In the genomic region with DNA sequence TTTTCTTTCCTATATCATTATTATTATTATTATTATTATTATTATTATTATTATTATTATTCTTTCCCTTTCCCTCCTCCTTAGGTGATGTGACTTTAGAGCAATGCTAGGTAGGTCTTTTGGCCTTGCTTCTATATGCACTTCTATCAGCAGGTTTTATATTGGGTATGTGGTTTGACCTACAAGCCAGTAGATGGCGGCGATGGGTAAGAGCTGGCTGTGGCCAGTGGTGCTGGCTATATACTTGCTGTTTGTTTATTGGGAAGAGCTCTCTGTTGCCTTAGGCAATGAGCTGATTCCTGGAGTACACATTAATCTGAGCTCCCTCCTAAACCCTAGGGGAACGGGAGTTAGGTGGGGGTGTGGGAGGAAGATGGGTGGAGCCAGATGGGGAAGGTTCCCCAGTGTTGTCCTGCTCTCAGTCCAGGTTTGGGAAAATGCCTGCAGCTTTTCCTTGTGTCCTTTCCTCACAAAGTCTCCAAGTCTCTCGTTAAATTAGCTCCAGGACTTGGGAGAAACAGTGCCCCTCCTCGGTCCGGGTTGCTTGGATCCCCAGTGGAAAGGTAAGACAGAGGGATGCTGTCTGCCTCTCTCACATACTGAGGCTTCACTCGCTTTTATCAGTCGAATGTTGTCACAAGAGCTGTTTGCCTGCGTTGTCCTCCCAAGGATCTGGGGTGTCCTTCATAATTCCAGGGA, we compare ENCODE assay signal across 8 cellular contexts.
DNase-seq lines count a peak whose midpoint lies in the region; ATAC-seq and TF ChIP-seq lines count a peak whose summit lies in the region.
"Not testable (repeated sequence)": the region's sequence is repeated elsewhere in the genome, so short reads cannot be mapped to it uniquely, and the experiment has no call there.

No MANE protein-coding gene starts in this region.

- H2BK5ac ChIP-seq in mesenchymal stem cell (ENCODE audit: low read depth, low read length, poor library complexity, severe bottlenecking), result not testable (repeated sequence)

- H3K14ac ChIP-seq in mesenchymal stem cell (ENCODE audit: low read length in 2 of 2), result not testable (repeated sequence)

- not testable (repeated sequence) for H3K36me3 ChIP-seq in mesenchymal stem cell (ENCODE audit: control insufficient read depth in 1 of 2, insufficient read depth in 2 of 2, low read depth in 1 of 2, low read length in 2 of 2)

- not testable (repeated sequence) for H3K27me3 ChIP-seq in mesenchymal stem cell (ENCODE audit: control insufficient read depth in 1 of 2, insufficient read depth in 1 of 2, low read length in 2 of 2)

- not testable (repeated sequence) for H3K9me3 Mint-ChIP-seq in activated CD4-positive, alpha-beta memory T cell treated with anti-CD3 and anti-CD28 coated beads for 36 hours; stimulated activated naive B cell treated with anti-CD40 and anti-IgM and Interleukin-4, amounts not matched to agents 10 μg/mL and 1 μg/mL and 100 μg/mL, for 72 hours

- not testable (repeated sequence) for H3K27ac ChIP-seq in mesenchymal stem cell (ENCODE audit: low read length, poor library complexity, severe bottlenecking)

- H2AFZ ChIP-seq in mesenchymal stem cell (ENCODE audit: low read depth, low read length), result not testable (repeated sequence)

- H2BK120ac ChIP-seq in mesenchymal stem cell (ENCODE audit: low read depth, low read length), result not testable (repeated sequence)

- not testable (repeated sequence) for H3K27me3 Mint-ChIP-seq in activated CD4-positive, alpha-beta memory T cell treated with anti-CD3 and anti-CD28 coated beads for 36 hours; stimulated activated naive B cell treated with anti-CD40 and anti-IgM and Interleukin-4, amounts not matched to agents 10 μg/mL and 1 μg/mL and 100 μg/mL, for 72 hours

- peak; percentile 47 for TF ChIP-seq CTCF in epithelial cell of proximal tubule (conservative IDR thresholded peaks at IDR 0.05; ENCODE audit: low read depth, low read length)

- not testable (repeated sequence) for H3K79me1 ChIP-seq in mesenchymal stem cell (replicated peaks; ENCODE audit: low read length, poor library complexity, severe bottlenecking)

- not testable (repeated sequence) for H2BK12ac ChIP-seq in mesenchymal stem cell (ENCODE audit: low read length in 2 of 2)

- not testable (repeated sequence) for H3K4me2 ChIP-seq in mesenchymal stem cell (ENCODE audit: low read length, poor library complexity, severe bottlenecking)

- intact Hi-C loops in activated CD4-positive, alpha-beta memory T cell treated with anti-CD3 and anti-CD28 coated beads for 36 hours (cut with micrococcal nuclease), result not testable (repeated sequence)

- WGBS in mesenchymal stem cell, result no CpG with 5 or more reads among the region's 9 CpGs

- CTCF ChIA-PET in activated CD4-positive, alpha-beta memory T cell treated with anti-CD3 and anti-CD28 coated beads for 36 hours (lab: Charles Lee), result interaction anchor here (0.7 kb wide), 1 partner anchor 91 kb away, joined by 3 read pairs; no protein-coding TSS in a partner anchor

- not testable (repeated sequence) for H3K4me1 ChIP-seq in mesenchymal stem cell (ENCODE audit: control insufficient read depth, insufficient read depth, low read depth, low read length)

- H3K4me3 ChIP-seq in epithelial cell of proximal tubule (ENCODE audit: low read depth, low read length), result not testable (repeated sequence)
- peak overlapping the region in 1 of 2 experiments; percentile 49 for H3K4me3 ChIP-seq in mesenchymal stem cell (ENCODE audit: insufficient read depth in 1 of 2, low read depth in 1 of 2, low read length in 2 of 2)

- H4K8ac ChIP-seq in mesenchymal stem cell (ENCODE audit: low read length), result not testable (repeated sequence)

- POLR2A ChIA-PET in activated CD4-positive, alpha-beta memory T cell treated with anti-CD3 and anti-CD28 coated beads for 36 hours (lab: Charles Lee), result not testable (repeated sequence)

- H3K18ac ChIP-seq in mesenchymal stem cell (ENCODE audit: low read depth in 1 of 2, low read length in 2 of 2), result not testable (repeated sequence)

- H4K91ac ChIP-seq in mesenchymal stem cell (ENCODE audit: low read length), result not testable (repeated sequence)

- peak; percentile 65 for ATAC-seq in GM21528 (IDR thresholded peaks at IDR 0.05; ENCODE audit: low FRiP score, unreplicated experiment)
- ATAC-seq in stimulated activated naive B cell treated with anti-CD40 and anti-IgM and Interleukin-4, amounts not matched to agents 10 μg/mL and 1 μg/mL and 100 μg/mL, for 72 hours (replicated peaks), result peak; percentile 80 to 90

- H3K23ac ChIP-seq in mesenchymal stem cell (ENCODE audit: low read length in 2 of 2), result not testable (repeated sequence)

- H3K4me3 Mint-ChIP-seq in activated CD4-positive, alpha-beta memory T cell treated with anti-CD3 and anti-CD28 coated beads for 36 hours; stimulated activated naive B cell treated with anti-CD40 and anti-IgM and Interleukin-4, amounts not matched to agents 10 μg/mL and 1 μg/mL and 100 μg/mL, for 72 hours: not testable (repeated sequence)

- H3K27ac Mint-ChIP-seq in activated CD4-positive, alpha-beta memory T cell treated with anti-CD3 and anti-CD28 coated beads for 36 hours; stimulated activated naive B cell treated with anti-CD40 and anti-IgM and Interleukin-4, amounts not matched to agents 10 μg/mL and 1 μg/mL and 100 μg/mL, for 72 hours: not testable (repeated sequence)

- not testable (repeated sequence) for H2AK5ac ChIP-seq in mesenchymal stem cell (ENCODE audit: low read length, severe bottlenecking)

- not testable (repeated sequence) for H3K4ac ChIP-seq in mesenchymal stem cell (ENCODE audit: low read depth in 1 of 2, low read length in 2 of 2)

- not testable (repeated sequence) for H2BK15ac ChIP-seq in mesenchymal stem cell (ENCODE audit: low read depth, poor library complexity, severe bottlenecking)

- not testable (repeated sequence) for H3K36me3 Mint-ChIP-seq in activated CD4-positive, alpha-beta memory T cell treated with anti-CD3 and anti-CD28 coated beads for 36 hours; stimulated activated naive B cell treated with anti-CD40 and anti-IgM and Interleukin-4, amounts not matched to agents 10 μg/mL and 1 μg/mL and 100 μg/mL, for 72 hours

- H3K4me1 Mint-ChIP-seq in activated CD4-positive, alpha-beta memory T cell treated with anti-CD3 and anti-CD28 coated beads for 36 hours (ENCODE audit: low read depth); stimulated activated naive B cell treated with anti-CD40 and anti-IgM and Interleukin-4, amounts not matched to agents 10 μg/mL and 1 μg/mL and 100 μg/mL, for 72 hours: not testable (repeated sequence)

- DNase-seq in EL (peak; percentile 45), HK-2 (ENCODE audit: unreplicated experiment) (peak; percentile 14), NCI-H748 treated with DMSO at 0.1 percent for 48 hours (lab: John Stamatoyannopoulos, UW) (peak; percentile 8), epithelial cell of proximal tubule (ENCODE audit: low read depth) (peak; percentile 12), mesenchymal stem cell (peak; percentile 8)
- DNase-seq in activated CD4-positive, alpha-beta memory T cell treated with anti-CD3 and anti-CD28 coated beads for 36 hours, result peak; percentile 40
- DNase-seq in stimulated activated naive B cell treated with anti-CD40 and anti-IgM and Interleukin-4, amounts not matched to agents 10 μg/mL and 1 μg/mL and 100 μg/mL, for 72 hours, result not testable (repeated sequence)

- not testable (repeated sequence) for H3K9me3 ChIP-seq in mesenchymal stem cell (ENCODE audit: control insufficient read depth, low read length)

- peak overlapping the region; percentile 63 for H3K9ac ChIP-seq in mesenchymal stem cell (ENCODE audit: low read length)
